9 cellular contexts compared by ENCODE assay signal in the genomic region with DNA sequence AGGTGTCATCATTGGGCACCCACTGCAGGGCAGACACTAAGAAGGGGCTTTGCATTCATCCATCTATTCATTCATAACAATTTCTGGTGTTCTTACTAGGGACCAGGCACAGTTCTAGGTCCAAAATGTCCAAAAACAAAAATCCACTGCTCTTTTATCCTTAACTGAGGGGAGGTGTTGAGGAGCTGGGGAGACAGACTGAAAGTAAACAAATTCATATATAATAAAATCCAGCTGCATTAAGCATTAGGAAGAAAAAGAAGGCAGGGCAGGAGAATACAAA. TPM values are rescaled to one million over a fixed set of nuclear protein-coding genes. Genes with fewer than 3 reads are reported as not detected.
DNase-seq lines count a peak whose midpoint lies in the region; ATAC-seq and TF ChIP-seq lines count a peak whose summit lies in the region.
"Had no signal": no experiment of that assay in that cellular context is flagged by ENCODE, and none has a peak within 500 bp of the region (broad histone marks: within the 10 kb centered on the region; RNA-seq: fewer than 3 reads in every experiment).

No MANE protein-coding gene starts in this region.

- H3K27ac Mint-ChIP-seq in stimulated activated naive CD8-positive, alpha-beta T cell treated with anti-CD3 and anti-CD28 coated beads, Interleukin-15, Interleukin-2, amounts not matched to agents 100 ng/mL and 50 ng/mL, for 24 hours = peak overlapping the region; percentile 91
- peak overlapping the region in 4 of 6 donors; percentile 28 to 79 (median 59) for H3K27ac Mint-ChIP-seq in naive B cell

- H3K4me3 Mint-ChIP-seq in stimulated activated naive CD8-positive, alpha-beta T cell treated with anti-CD3 and anti-CD28 coated beads, Interleukin-15, Interleukin-2, amounts not matched to agents 100 ng/mL and 50 ng/mL, for 24 hours = peak overlapping the region; percentile 85
- H3K4me3 Mint-ChIP-seq in naive B cell = peak overlapping the region; percentile 84 to 95 (median 91)

- peaks cover 63% of the 10 kb centered on the region for H3K4me1 Mint-ChIP-seq in stimulated activated naive CD8-positive, alpha-beta T cell treated with anti-CD3 and anti-CD28 coated beads, Interleukin-15, Interleukin-2, amounts not matched to agents 100 ng/mL and 50 ng/mL, for 24 hours (ENCODE audit: low read depth)
- H3K4me1 Mint-ChIP-seq in naive B cell = peaks cover 35 to 37% (median 36%) of the 10 kb centered on the region in 3 donors

- no peaks in the 10 kb centered on the region for H3K9me3 Mint-ChIP-seq in stimulated activated naive CD8-positive, alpha-beta T cell treated with anti-CD3 and anti-CD28 coated beads, Interleukin-15, Interleukin-2, amounts not matched to agents 100 ng/mL and 50 ng/mL, for 24 hours
- no peaks in the 10 kb centered on the region for H3K9me3 Mint-ChIP-seq in naive B cell

- H3K4me3 ChIP-seq in coronary artery = peak overlapping the region; percentile 99

- H3K36me3 Mint-ChIP-seq in stimulated activated naive CD8-positive, alpha-beta T cell treated with anti-CD3 and anti-CD28 coated beads, Interleukin-15, Interleukin-2, amounts not matched to agents 100 ng/mL and 50 ng/mL, for 24 hours (ENCODE audit: low read depth) = peaks cover 11% of the 10 kb centered on the region
- H3K36me3 Mint-ChIP-seq in naive B cell = peaks cover 0 to 7% of the 10 kb centered on the region in 2 donors

- no peak for ATAC-seq in stimulated activated naive CD8-positive, alpha-beta T cell treated with anti-CD3 and anti-CD28 coated beads, Interleukin-15, Interleukin-2, amounts not matched to agents 100 U/mL and 50 U/mL, for 24 hours
- ATAC-seq in naive B cell (ENCODE audit: low read depth in 2 of 2) (no peak), GM21528 (IDR thresholded peaks at IDR 0.05; ENCODE audit: low FRiP score, unreplicated experiment) (no peak)

- H3K27ac ChIP-seq in coronary artery = no peak overlapping the region

- H3K27me3 Mint-ChIP-seq in stimulated activated naive CD8-positive, alpha-beta T cell treated with anti-CD3 and anti-CD28 coated beads, Interleukin-15, Interleukin-2, amounts not matched to agents 100 ng/mL and 50 ng/mL, for 24 hours = no peaks in the 10 kb centered on the region
- peaks cover 4 to 27% (median 22%) of the 10 kb centered on the region in 3 donors for H3K27me3 Mint-ChIP-seq in naive B cell

- TF ChIP-seq CTCF in coronary artery (IDR thresholded peaks at IDR 0.05) = no peak

- DNase-seq in stimulated activated naive CD8-positive, alpha-beta T cell treated with anti-CD3 and anti-CD28 coated beads, Interleukin-15, Interleukin-2, amounts not matched to agents 100 U/mL and 50 U/mL, for 24 hours = no peak
- DNase-seq in coronary artery (ENCODE audit: low spot score) (no peak), naive B cell (no peak), DMS79 (lab: John Stamatoyannopoulos, UW) (no peak), A172 (ENCODE audit: low spot score) (no peak), NOMO-1 (lab: John Stamatoyannopoulos, UW; ENCODE audit: unreplicated experiment in 2 of 2) (no peak)

RNA-seq across cellular contexts. Expression of a gene that starts 1.1 kb away (rescaled TPM):
- polyA plus RNA-seq in naive B cell (ENCODE audit: low read depth in 6 of 6) = 1 to 10 TPM; 2.1 to 5.1 (median 3.1) TPM
- 0.60 and 1.6 TPM in 2 replicates for total RNA-seq in A172 (2014; rRNA removed; shearing (Covaris generic))
- total RNA-seq: OCI-LY7 had no signal

RNA-seq across cellular contexts. Expression of a gene that starts 29.5 kb away (rescaled TPM):
- polyA plus RNA-seq in naive B cell (ENCODE audit: low read depth in 6 of 6) = under 1 TPM in 1 of 6 donors, not detected in 5; 0.13 TPM
- total RNA-seq in A172 (2014; rRNA removed; shearing (Covaris generic)) = not detected in 2 replicates
- total RNA-seq: OCI-LY7 had no signal
